Comparison of ENCODE assay signal across 29 cellular contexts in genomic region chr9:13756943-13757342, GRCh38.
"Had no signal": no experiment of that assay in that cellular context is flagged by ENCODE, and none has a peak within 500 bp of the region (broad histone marks: within the 10 kb centered on the region; RNA-seq: fewer than 3 reads in every experiment).

No MANE protein-coding gene starts in this region.

- H3K27ac Mint-ChIP-seq: stimulated activated effector memory CD8-positive, alpha-beta T cell treated with anti-CD3 and anti-CD28 coated beads, Interleukin-12 subunit alpha, Interleukin-12 subunit beta, amount 100 ng/mL, for 72 hours; stimulated activated memory B cell treated with anti-CD40 and anti-IgM and Interleukin-4, amounts not matched to agents 10 μg/mL and 1 μg/mL and 100 μg/mL, for 72 hours; stimulated activated naive B cell treated with anti-CD40 and anti-IgM and Interleukin-4, amounts not matched to agents 10 μg/mL and 1 μg/mL and 100 μg/mL, for 72 hours; stimulated activated naive CD8-positive, alpha-beta T cell treated with anti-CD3 and anti-CD28 coated beads, Interleukin-15, amount 100 ng/mL, for 72 hours; stimulated activated naive CD8-positive, alpha-beta T cell treated with anti-CD3 and anti-CD28 coated beads, Interleukin-15, Interleukin-2, amounts not matched to agents 100 ng/mL and 50 ng/mL, for 24 hours; type B pancreatic cell had no signal

- H3K27me3 Mint-ChIP-seq: stimulated activated memory B cell treated with anti-CD40 and anti-IgM and Interleukin-4, amounts not matched to agents 10 μg/mL and 1 μg/mL and 100 μg/mL, for 72 hours; stimulated activated naive B cell treated with anti-CD40 and anti-IgM and Interleukin-4, amounts not matched to agents 10 μg/mL and 1 μg/mL and 100 μg/mL, for 72 hours; stimulated activated naive CD8-positive, alpha-beta T cell treated with anti-CD3 and anti-CD28 coated beads, Interleukin-15, amount 100 ng/mL, for 72 hours; stimulated activated naive CD8-positive, alpha-beta T cell treated with anti-CD3 and anti-CD28 coated beads, Interleukin-15, Interleukin-2, amounts not matched to agents 100 ng/mL and 50 ng/mL, for 24 hours; type B pancreatic cell had no signal

- H3K9me3 ChIP-seq: stomach, suprapubic skin, testis, thoracic aorta, thyroid gland, tibial artery, tibial nerve, transverse colon, upper lobe of left lung, upper lobe of right lung, uterus, vagina had no signal

- H3K4me1 Mint-ChIP-seq: stimulated activated effector memory CD8-positive, alpha-beta T cell treated with anti-CD3 and anti-CD28 coated beads, Interleukin-12 subunit alpha, Interleukin-12 subunit beta, amount 100 ng/mL, for 72 hours; stimulated activated memory B cell treated with anti-CD40 and anti-IgM and Interleukin-4, amounts not matched to agents 10 μg/mL and 1 μg/mL and 100 μg/mL, for 72 hours; stimulated activated naive B cell treated with anti-CD40 and anti-IgM and Interleukin-4, amounts not matched to agents 10 μg/mL and 1 μg/mL and 100 μg/mL, for 72 hours; stimulated activated naive CD8-positive, alpha-beta T cell treated with anti-CD3 and anti-CD28 coated beads, Interleukin-15, amount 100 ng/mL, for 72 hours had no signal

- ATAC-seq: stimulated activated effector memory CD8-positive, alpha-beta T cell treated with anti-CD3 and anti-CD28 coated beads, Interleukin-12 subunit alpha, Interleukin-12 subunit beta, amount 100 ng/mL, for 72 hours; stimulated activated memory B cell treated with anti-CD40 and anti-IgM and Interleukin-4, amounts not matched to agents 10 μg/mL and 1 μg/mL and 100 μg/mL, for 72 hours; stimulated activated naive B cell treated with anti-CD40 and anti-IgM and Interleukin-4, amounts not matched to agents 10 μg/mL and 1 μg/mL and 100 μg/mL, for 72 hours; stimulated activated naive CD8-positive, alpha-beta T cell treated with anti-CD3 and anti-CD28 coated beads, Interleukin-15, amount 100 ng/mL, for 72 hours; stimulated activated naive CD8-positive, alpha-beta T cell treated with anti-CD3 and anti-CD28 coated beads, Interleukin-15, Interleukin-2, amounts not matched to agents 100 U/mL and 50 U/mL, for 24 hours; upper lobe of right lung had no signal

- H3K27me3 ChIP-seq: stomach, suprapubic skin, testis, thyroid gland, tibial artery, tibial nerve, transverse colon, upper lobe of left lung, upper lobe of right lung, uterus, vagina had no signal

- H3K4me1 ChIP-seq: stomach, testis, thyroid gland, tibial artery, tibial nerve, transverse colon, upper lobe of left lung, upper lobe of right lung, uterus, vagina had no signal

- H3K36me3 ChIP-seq: stomach, suprapubic skin, thoracic aorta, thyroid gland, tibial artery, tibial nerve, transverse colon, upper lobe of left lung, upper lobe of right lung, uterus, vagina had no signal

- FAIRE-seq: urothelium cell line had no signal

- H3K9me3 Mint-ChIP-seq: type B pancreatic cell had no signal

- H3K4me3 ChIP-seq: stomach, suprapubic skin, testis, thoracic aorta, thyroid gland, tibial artery, tibial nerve, transverse colon, upper lobe of left lung, upper lobe of right lung, uterus, vagina had no signal

- DNase-seq: stimulated activated CD4-positive, alpha-beta T cell treated with anti-CD3 and anti-CD28 coated beads, Interleukin-2, amount 100 ng/mL, for 48 hours; stimulated activated CD4-positive, alpha-beta T cell treated with anti-CD3 and anti-CD28 coated beads, Interleukin-4, amount 100 ng/mL, for 1 hour; stimulated activated CD4-positive, alpha-beta T cell treated with anti-CD3 and anti-CD28 coated beads, Interleukin-4, amount 100 ng/mL, for 24 hours; stimulated activated CD4-positive, alpha-beta T cell treated with anti-CD3 and anti-CD28 coated beads, Interleukin-4, amount 100 ng/mL, for 4 hours; stimulated activated CD8-positive, alpha-beta memory T cell treated with anti-CD3 and anti-CD28 coated beads, Interleukin-4, amount 100 ng/mL, for 48 hours; stimulated activated naive B cell treated with anti-CD40 and anti-IgM and Interleukin-4, amounts not matched to agents 10 μg/mL and 1 μg/mL and 100 μg/mL, for 72 hours; stimulated activated naive CD4-positive, alpha-beta T cell; stimulated activated naive CD4-positive, alpha-beta T cell treated with Interleukin-2 at 50 U/mL for 16 hours; stimulated activated naive CD8-positive, alpha-beta T cell treated with anti-CD3 and anti-CD28 coated beads, Interleukin-15, amount 100 ng/mL, for 72 hours; stimulated activated naive CD8-positive, alpha-beta T cell treated with anti-CD3 and anti-CD28 coated beads, Interleukin-15, Interleukin-2, amounts not matched to agents 100 U/mL and 50 U/mL, for 24 hours; stomach; substantia nigra; testis; thyroid gland; tibial artery; transverse colon; trophoblast cell; upper lobe of left lung; upper lobe of right lung; uterus had no signal

- H3K4me3 Mint-ChIP-seq: stimulated activated effector memory CD8-positive, alpha-beta T cell treated with anti-CD3 and anti-CD28 coated beads, Interleukin-12 subunit alpha, Interleukin-12 subunit beta, amount 100 ng/mL, for 72 hours; stimulated activated memory B cell treated with anti-CD40 and anti-IgM and Interleukin-4, amounts not matched to agents 10 μg/mL and 1 μg/mL and 100 μg/mL, for 72 hours; stimulated activated naive B cell treated with anti-CD40 and anti-IgM and Interleukin-4, amounts not matched to agents 10 μg/mL and 1 μg/mL and 100 μg/mL, for 72 hours; stimulated activated naive CD8-positive, alpha-beta T cell treated with anti-CD3 and anti-CD28 coated beads, Interleukin-15, amount 100 ng/mL, for 72 hours; stimulated activated naive CD8-positive, alpha-beta T cell treated with anti-CD3 and anti-CD28 coated beads, Interleukin-15, Interleukin-2, amounts not matched to agents 100 ng/mL and 50 ng/mL, for 24 hours; type B pancreatic cell had no signal

- H3K36me3 Mint-ChIP-seq: stimulated activated effector memory CD8-positive, alpha-beta T cell treated with anti-CD3 and anti-CD28 coated beads, Interleukin-12 subunit alpha, Interleukin-12 subunit beta, amount 100 ng/mL, for 72 hours; stimulated activated memory B cell treated with anti-CD40 and anti-IgM and Interleukin-4, amounts not matched to agents 10 μg/mL and 1 μg/mL and 100 μg/mL, for 72 hours; stimulated activated naive B cell treated with anti-CD40 and anti-IgM and Interleukin-4, amounts not matched to agents 10 μg/mL and 1 μg/mL and 100 μg/mL, for 72 hours; type B pancreatic cell had no signal

- H3K27ac ChIP-seq: stomach, suprapubic skin, testis, thoracic aorta, thyroid gland, tibial artery, tibial nerve, transverse colon, upper lobe of left lung, upper lobe of right lung, uterus, vagina had no signal
